In genomic region chr5:52638732-52639131, GRCh38 we compare ENCODE assay signal across 14 cellular contexts.
A peak's percentile ranks its signal among the peaks of the same experiment; 100 is the strongest.
DNase-seq lines count a peak whose midpoint lies in the region; ATAC-seq and TF ChIP-seq lines count a peak whose summit lies in the region.
"Had no signal": no experiment of that assay in that cellular context is flagged by ENCODE, and none has a peak within 500 bp of the region (broad histone marks: within the 10 kb centered on the region; RNA-seq: fewer than 3 reads in every experiment).

No MANE protein-coding gene starts in this region.

- H3K36me3 ChIP-seq in mammary epithelial cell (ENCODE audit: insufficient read depth, low read length) (no peaks in the 10 kb centered on the region), breast epithelium (no peaks in the 10 kb centered on the region), RWPE2 (ENCODE audit: low read depth) (no peaks in the 10 kb centered on the region), upper lobe of right lung (no peaks in the 10 kb centered on the region)

- intact Hi-C loops in mammary epithelial cell (cut with micrococcal nuclease) (no loop called here), breast epithelium (cut with DNase I; ENCODE audit: low total_unique reads) (no loop called here), upper lobe of right lung (cut with DNase I) (no loop called here)

- no peaks in the 10 kb centered on the region for H3K79me2 ChIP-seq in mammary epithelial cell (ENCODE audit: insufficient read depth, low read length)

- H3K27ac ChIP-seq in mammary epithelial cell (ENCODE audit: insufficient read depth, low read depth, low read length), result no peak overlapping the region
- H3K27ac ChIP-seq in breast epithelium, result no peak overlapping the region
- H3K27ac ChIP-seq in RWPE2 (ENCODE audit: poor library complexity, severe bottlenecking), result no peak overlapping the region
- no peak overlapping the region for H3K27ac ChIP-seq in upper lobe of right lung
- H3K27ac ChIP-seq: 22Rv1 had no signal

- no peak overlapping the region for H3K4me2 ChIP-seq in mammary epithelial cell (ENCODE audit: insufficient read depth, low read depth, low read length)

- TF ChIP-seq POLR2A in breast epithelium (IDR thresholded peaks at IDR 0.05), result no peak

- TF ChIP-seq CTCF in mammary epithelial cell (conservative IDR thresholded peaks at IDR 0.05 in 1 of 2, IDR thresholded peaks at IDR 0.05 in 1 of 2; ENCODE audit: extremely low read depth in 1 of 2, insufficient read depth in 1 of 2, low read depth in 1 of 2, low read length in 2 of 2) (no peak), breast epithelium (IDR thresholded peaks at IDR 0.05) (no peak), RWPE2 (IDR thresholded peaks at IDR 0.05; ENCODE audit: poor library complexity, severe bottlenecking) (no peak), upper lobe of right lung (IDR thresholded peaks at IDR 0.05) (no peak)

- H3K4me1 Mint-ChIP-seq in effector memory CD8-positive, alpha-beta T cell (ENCODE audit: low read depth in 2 of 2), result no peaks in the 10 kb centered on the region
- H3K4me1 Mint-ChIP-seq: CD14-positive monocyte; CD8-positive, alpha-beta memory T cell had no signal

- H3K4me1 ChIP-seq in mammary epithelial cell (ENCODE audit: insufficient read depth, low read length), result no peaks in the 10 kb centered on the region
- no peaks in the 10 kb centered on the region for H3K4me1 ChIP-seq in breast epithelium
- no peaks in the 10 kb centered on the region for H3K4me1 ChIP-seq in RWPE2 (ENCODE audit: insufficient read depth, poor library complexity, severe bottlenecking)
- H3K4me1 ChIP-seq in upper lobe of right lung, result no peaks in the 10 kb centered on the region

- H3K4me3 ChIP-seq in mammary epithelial cell (replicated peaks in 1 of 3; ENCODE audit: insufficient read depth in 1 of 3, low read depth in 2 of 3, low read length in 3 of 3) (no peak overlapping the region), breast epithelium (no peak overlapping the region), RWPE2 (ENCODE audit: severe bottlenecking) (no peak overlapping the region), upper lobe of right lung (no peak overlapping the region)
- H3K4me3 ChIP-seq: GM12878 had no signal

- no peak overlapping the region for H3K9ac ChIP-seq in mammary epithelial cell (ENCODE audit: insufficient read depth, low read length)

- peak; percentile 41; the same call in 1 of the 3 replicates for ATAC-seq in RWPE2 (ENCODE audit: low read depth)
- peak; percentile 10 for ATAC-seq in esophagus mucosa
- peak; percentile 22 for ATAC-seq in upper lobe of right lung
- no peak for ATAC-seq in effector memory CD8-positive, alpha-beta T cell (replicated peaks)
- ATAC-seq: GM12878 had no signal

- peaks cover 4 to 32% of the 10 kb centered on the region in 2 donors for H3K27me3 Mint-ChIP-seq in effector memory CD8-positive, alpha-beta T cell

- no peak overlapping the region for H3K27ac Mint-ChIP-seq in effector memory CD8-positive, alpha-beta T cell
- H3K27ac Mint-ChIP-seq: CD14-positive monocyte; CD8-positive, alpha-beta memory T cell had no signal

- H3K9me3 ChIP-seq in mammary epithelial cell (replicated peaks; ENCODE audit: insufficient read depth, low read length), result no peaks in the 10 kb centered on the region
- H3K9me3 ChIP-seq in breast epithelium, result peaks cover 0 to 6% of the 10 kb centered on the region in 2 donors
- no peaks in the 10 kb centered on the region for H3K9me3 ChIP-seq in RWPE2 (ENCODE audit: severe bottlenecking)
- no peaks in the 10 kb centered on the region for H3K9me3 ChIP-seq in upper lobe of right lung

- in situ Hi-C loops in mammary epithelial cell (cut with MboI; ENCODE audit: low sequenced_read_pairs in 2 of 2), result no loop called here

- H2AFZ ChIP-seq in mammary epithelial cell (ENCODE audit: low read depth, low read length), result no peak overlapping the region

- 0% methylated on average over 1 of the region's 1 CpG for WGBS in mammary epithelial cell (ENCODE audit: low coverage, missing lambda C conversion rate)

- CTCF ChIA-PET in mammary epithelial cell (lab: Charles Lee; ENCODE audit: low non-redundant PET), result no interaction called here

- dilution Hi-C loops in mammary epithelial cell (cut with HindIII; ENCODE audit: low sequenced_read_pairs), result no loop called here

- DNase-seq in mammary epithelial cell, result peak; percentile 1
- DNase-seq in breast epithelium (ENCODE audit: low spot score in 2 of 2), result no peak
- DNase-seq in RWPE2 (ENCODE audit: low spot score), result no peak
- DNase-seq in upper lobe of right lung, result no peak
- no peak for DNase-seq in CD1c-positive myeloid dendritic cell (ENCODE audit: extremely low spot score)
- DNase-seq in effector memory CD8-positive, alpha-beta T cell, result no peak
- DNase-seq in DMS153 treated with DMSO at 0.1 percent for 48 hours (lab: John Stamatoyannopoulos, UW; ENCODE audit: unreplicated experiment), result no peak
- DNase-seq: CD8-positive, alpha-beta memory T cell; DMS153; HCEC 1CT had no signal

- H3K4me3 Mint-ChIP-seq in effector memory CD8-positive, alpha-beta T cell, result no peak overlapping the region
- H3K4me3 Mint-ChIP-seq: CD14-positive monocyte; CD8-positive, alpha-beta memory T cell had no signal

- no peaks in the 10 kb centered on the region for H3K36me3 Mint-ChIP-seq in effector memory CD8-positive, alpha-beta T cell (ENCODE audit: insufficient read depth)
- H3K36me3 Mint-ChIP-seq: CD14-positive monocyte; CD8-positive, alpha-beta memory T cell had no signal

- H4K20me1 ChIP-seq in mammary epithelial cell (ENCODE audit: insufficient read depth, low read length), result no peaks in the 10 kb centered on the region

- BruUV-seq in mammary epithelial cell (replicated peaks; lab: Mats Ljungman, UMichigan), result no TSS peak

- peaks cover 4 to 6% of the 10 kb centered on the region in 2 donors for H3K9me3 Mint-ChIP-seq in effector memory CD8-positive, alpha-beta T cell

- H3K27me3 ChIP-seq in mammary epithelial cell (ENCODE audit: insufficient read depth, low read length) (peaks cover 3% of the 10 kb centered on the region), breast epithelium (no peaks in the 10 kb centered on the region), RWPE2 (ENCODE audit: insufficient read depth, poor library complexity, severe bottlenecking) (peaks cover 4% of the 10 kb centered on the region), upper lobe of right lung (no peaks in the 10 kb centered on the region)
